Comparison of ENCODE assay signal across 16 cellular contexts in genomic region chr15:76533995-76534394, GRCh38.
"Had no signal": no experiment of that assay in that cellular context is flagged by ENCODE, and none has a peak within 500 bp of the region (broad histone marks: within the 10 kb centered on the region; RNA-seq: fewer than 3 reads in every experiment).

No MANE protein-coding gene starts in this region.

- H3K27ac ChIP-seq: brain microvascular endothelial cell, gastroesophageal sphincter, skin epidermis, suprapubic skin had no signal

- H3K36me3 ChIP-seq: brain microvascular endothelial cell, gastroesophageal sphincter, left lung, suprapubic skin had no signal

- H3K4me1 ChIP-seq: suprapubic skin had no signal

- H3K4me3 ChIP-seq: gastroesophageal sphincter, left lung, mucosa of descending colon, skin epidermis, suprapubic skin had no signal

- ATAC-seq: gastroesophageal sphincter; naive thymus-derived CD4-positive, alpha-beta T cell had no signal

- H3K9me3 ChIP-seq: gastroesophageal sphincter, left lung, mucosa of descending colon, suprapubic skin had no signal

- H3K27me3 ChIP-seq: brain microvascular endothelial cell, gastroesophageal sphincter, left lung, suprapubic skin had no signal

- DNase-seq: activated CD4-positive, CD25-positive, alpha-beta regulatory T cell treated with anti-CD3 and anti-CD28 coated beads, Interleukin-2, amount 50 U/mL, for 72 hours; activated naive CD8-positive, alpha-beta T cell treated with anti-CD3 and anti-CD28 coated beads for 36 hours; brain microvascular endothelial cell; effector memory CD4-positive, alpha-beta T cell; islet precursor cell; left lung; naive thymus-derived CD4-positive, alpha-beta T cell; posterior cingulate gyrus; retina; stimulated activated CD4-positive, alpha-beta T cell treated with anti-CD3 and anti-CD28 coated beads, Interleukin-4, amount 100 ng/mL, for 4 hours; stimulated activated CD8-positive, alpha-beta memory T cell treated with anti-CD3 and anti-CD28 coated beads, Interleukin-4, amount 100 ng/mL, for 48 hours; T1000 had no signal
